ENCODE assay signal across 8 cellular contexts in genomic region chr16:23504453-23505179, GRCh38. TPM values are rescaled to one million over a fixed set of nuclear protein-coding genes. Genes with fewer than 3 reads are reported as not detected.
DNase-seq lines count a peak whose midpoint lies in the region; ATAC-seq and TF ChIP-seq lines count a peak whose summit lies in the region.

No MANE protein-coding gene starts in this region.

- H2BK5ac ChIP-seq in H9 (ENCODE audit: insufficient read length, low read length) = no peak overlapping the region

- H3K4me1 Mint-ChIP-seq in H9 = peaks cover 74 to 78% of the 10 kb centered on the region in 2 experiments
- peaks cover 57% of the 10 kb centered on the region for H3K4me1 Mint-ChIP-seq in activated CD8-positive, alpha-beta T cell treated with anti-CD3 and anti-CD28 coated beads for 36 hours (ENCODE audit: low read depth)
- H3K4me1 Mint-ChIP-seq in natural killer cell treated with Interleukin-12 subunit alpha and Interleukin-12 subunit beta and Interleukin-15 and Interleukin-18, amount 100 ng/mL, for 72 hours (ENCODE audit: low read depth in 2 of 2) = peaks cover 58 to 76% of the 10 kb centered on the region in 2 donors

- H3K9me3 Mint-ChIP-seq in H9 = peaks cover 0 to 7% of the 10 kb centered on the region in 2 experiments; a peak in 1 of 5 replicates
- no peaks in the 10 kb centered on the region for H3K9me3 Mint-ChIP-seq in activated CD8-positive, alpha-beta T cell treated with anti-CD3 and anti-CD28 coated beads for 36 hours
- no peaks in the 10 kb centered on the region for H3K9me3 Mint-ChIP-seq in natural killer cell treated with Interleukin-12 subunit alpha and Interleukin-12 subunit beta and Interleukin-15 and Interleukin-18, amount 100 ng/mL, for 72 hours

- H3K9me3 ChIP-seq in H9 (ENCODE audit: control insufficient read depth, low read depth, low read length) = no peaks in the 10 kb centered on the region
- no peaks in the 10 kb centered on the region for H3K9me3 ChIP-seq in stomach

- no peak overlapping the region for H2AK5ac ChIP-seq in H9 (ENCODE audit: insufficient read length, low read length)

- no peak overlapping the region for H4K91ac ChIP-seq in H9 (ENCODE audit: insufficient read length, low read depth, low read length)

- H3K27ac Mint-ChIP-seq in H9 = peak overlapping the region in 2 of 3 experiments; percentile 45 to 63; a peak in 3 of 7 replicates
- H3K27ac Mint-ChIP-seq in activated CD8-positive, alpha-beta T cell treated with anti-CD3 and anti-CD28 coated beads for 36 hours = peak overlapping the region; percentile 79
- peak overlapping the region; percentile 66 to 88 for H3K27ac Mint-ChIP-seq in natural killer cell treated with Interleukin-12 subunit alpha and Interleukin-12 subunit beta and Interleukin-15 and Interleukin-18, amount 100 ng/mL, for 72 hours

- no peak overlapping the region for H2BK15ac ChIP-seq in H9 (ENCODE audit: low read depth, low read length)

- H3K4me1 ChIP-seq in H9 (ENCODE audit: insufficient read depth, low read length) (peaks cover 2% of the 10 kb centered on the region; the same call in 1 of the 2 replicates), stomach (peaks cover 63 to 100% (median 91%) of the 10 kb centered on the region in 4 donors)

- no peaks in the 10 kb centered on the region for H3K27me3 Mint-ChIP-seq in H9 (ENCODE audit: low read depth)
- no peaks in the 10 kb centered on the region for H3K27me3 Mint-ChIP-seq in activated CD8-positive, alpha-beta T cell treated with anti-CD3 and anti-CD28 coated beads for 36 hours
- no peaks in the 10 kb centered on the region for H3K27me3 Mint-ChIP-seq in natural killer cell treated with Interleukin-12 subunit alpha and Interleukin-12 subunit beta and Interleukin-15 and Interleukin-18, amount 100 ng/mL, for 72 hours

- CTCF ChIA-PET in activated CD8-positive, alpha-beta T cell treated with anti-CD3 and anti-CD28 coated beads for 36 hours (lab: Charles Lee) = interaction anchor here (1.2 to 1.5 kb wide), 3 partner anchors 20 to 69 kb away, joined by 4 read pairs; partner anchors contain the start of genes EARS2 and UBFD1

- no peak overlapping the region for H4K8ac ChIP-seq in H9 (replicated peaks; ENCODE audit: insufficient read length, low read depth, low read length)

- no peak overlapping the region for H2BK12ac ChIP-seq in H9 (ENCODE audit: insufficient read length, low read depth, low read length)

- no peak overlapping the region for H3K4me2 ChIP-seq in H9 (ENCODE audit: insufficient read depth, insufficient read length, low read length)

- H4K20me1 ChIP-seq in H9 (ENCODE audit: control insufficient read depth, insufficient read depth, insufficient read length) = no peaks in the 10 kb centered on the region

- peak; percentile 95 for ATAC-seq in activated CD8-positive, alpha-beta T cell treated with anti-CD3 and anti-CD28 coated beads for 36 hours
- peak; percentile 96 for ATAC-seq in natural killer cell treated with Interleukin-12 subunit alpha and Interleukin-12 subunit beta and Interleukin-15 and Interleukin-18, amount 100 ng/mL, for 72 hours
- no peak for ATAC-seq in GM19328 (IDR thresholded peaks at IDR 0.05; ENCODE audit: unreplicated experiment)

- no peak overlapping the region for H3K56ac ChIP-seq in H9 (ENCODE audit: insufficient read length, low read depth, low read length)

- no peak overlapping the region for H2BK120ac ChIP-seq in H9 (ENCODE audit: low read depth, low read length, poor library complexity, severe bottlenecking)

- H3K79me2 ChIP-seq in H9 (ENCODE audit: insufficient read depth, low read length) = peaks cover 50% of the 10 kb centered on the region; the same call in 1 of the 2 replicates

- H3K4me3 Mint-ChIP-seq in H9 = no peak overlapping the region; a peak in 1 of 5 replicates
- H3K4me3 Mint-ChIP-seq in activated CD8-positive, alpha-beta T cell treated with anti-CD3 and anti-CD28 coated beads for 36 hours = no peak overlapping the region
- peak overlapping the region; percentile 75 for H3K4me3 Mint-ChIP-seq in natural killer cell treated with Interleukin-12 subunit alpha and Interleukin-12 subunit beta and Interleukin-15 and Interleukin-18, amount 100 ng/mL, for 72 hours

- no peak overlapping the region for H3K4ac ChIP-seq in H9 (ENCODE audit: low read depth, low read length)

- H3K23ac ChIP-seq in H9 (ENCODE audit: insufficient read length, low read depth, low read length) = no peak overlapping the region

- intact Hi-C loops in activated CD8-positive, alpha-beta T cell treated with anti-CD3 and anti-CD28 coated beads for 36 hours (cut with micrococcal nuclease) = no loop called here
- intact Hi-C loops in stomach (cut with DNase I; ENCODE audit: low total_unique reads) = no loop called here

- TF ChIP-seq CTCF in H9 (conservative IDR thresholded peaks at IDR 0.05) (no peak; the same call in 2 of the 3 replicates), stomach (IDR thresholded peaks at IDR 0.05) (no peak)
- TF ChIP-seq CTCF in activated CD8-positive, alpha-beta T cell treated with anti-CD3 and anti-CD28 coated beads for 36 hours (IDR thresholded peaks at IDR 0.05) = no peak

- no peak overlapping the region for H4K5ac ChIP-seq in H9 (ENCODE audit: insufficient read length, low read depth, low read length)

- peaks cover 0 to 5% (median 0%) of the 10 kb centered on the region in 4 donors for H3K36me3 ChIP-seq in stomach

- H2BK20ac ChIP-seq in H9 (ENCODE audit: low read depth, low read length, poor library complexity, severe bottlenecking) = no peak overlapping the region

- H3K27me3 ChIP-seq in H9 (ENCODE audit: insufficient read depth, low read length) (no peaks in the 10 kb centered on the region), stomach (no peaks in the 10 kb centered on the region)

- H3T11ph ChIP-seq in H9 (ENCODE audit: low read length) = no peak overlapping the region

- no peak overlapping the region for H3K18ac ChIP-seq in H9 (ENCODE audit: insufficient read length, low read depth, low read length)

- no peak overlapping the region for H3K4me3 ChIP-seq in stomach

- DNase-seq in GM04503 (ENCODE audit: low read depth) = peak; percentile 88
- DNase-seq in H9 = peak; percentile 43
- DNase-seq in NCI-H146 treated with DMSO at 0.1 percent for 48 hours (lab: John Stamatoyannopoulos, UW; ENCODE audit: unreplicated experiment) = peak; percentile 84
- DNase-seq in activated CD8-positive, alpha-beta T cell treated with anti-CD3 and anti-CD28 coated beads for 36 hours = peak; percentile 95
- peak; percentile 49 for DNase-seq in effector CD4-positive, alpha-beta T cell
- peak; percentile 89 for DNase-seq in natural killer cell treated with Interleukin-12 subunit alpha and Interleukin-12 subunit beta and Interleukin-15 and Interleukin-18, amount 100 ng/mL, for 72 hours (ENCODE audit: low spot score)
- DNase-seq in stomach = peak; percentile 46

- H2AFZ ChIP-seq in H9 (ENCODE audit: low read length) = no peak overlapping the region

- no peak for TF ChIP-seq EP300 in stomach (IDR thresholded peaks at IDR 0.05)

- no peak overlapping the region for H3K14ac ChIP-seq in H9 (ENCODE audit: insufficient read depth, low read length)

- POLR2A ChIA-PET in activated CD8-positive, alpha-beta T cell treated with anti-CD3 and anti-CD28 coated beads for 36 hours (lab: Charles Lee) = interaction anchor here (0.6 to 2.4 kb wide), 7 partner anchors 8 to 65 kb away, joined by 3 to 7 read pairs (median 3); partner anchors contain the start of genes EARS2 and UBFD1

- H3K9ac ChIP-seq in H9 (ENCODE audit: extremely low read depth, insufficient read length, low read length) = no peak overlapping the region

- peaks cover 15% of the 10 kb centered on the region for H3K79me1 ChIP-seq in H9 (ENCODE audit: insufficient read depth, low read depth, low read length, poor library complexity, severe bottlenecking)

- peaks cover 11 to 42% (median 40%) of the 10 kb centered on the region in 3 experiments; a peak in 6 of 7 replicates for H3K36me3 Mint-ChIP-seq in H9 (ENCODE audit: insufficient read depth in 1 of 3, low read depth in 3 of 3)
- peaks cover 32% of the 10 kb centered on the region for H3K36me3 Mint-ChIP-seq in activated CD8-positive, alpha-beta T cell treated with anti-CD3 and anti-CD28 coated beads for 36 hours (ENCODE audit: low read depth)
- H3K36me3 Mint-ChIP-seq in natural killer cell treated with Interleukin-12 subunit alpha and Interleukin-12 subunit beta and Interleukin-15 and Interleukin-18, amount 100 ng/mL, for 72 hours = peaks cover 7% of the 10 kb centered on the region

- WGBS in H9 (ENCODE audit: extremely low coverage, insufficient read length, low lambda C conversion rate) = no CpG with 5 or more reads among the region's 13 CpGs
- WGBS in stomach, 5 donors = 33 to 52% (median 51%) methylated on average over 9 to 13 of the region's 13 CpGs

- no peak for TF ChIP-seq POLR2A in stomach (IDR thresholded peaks at IDR 0.05)

- H3K27ac ChIP-seq in H9 (ENCODE audit: insufficient read length, low read depth, low read length) = no peak overlapping the region
- peak overlapping the region; percentile 9 to 77 (median 45) for H3K27ac ChIP-seq in stomach

- peaks cover 10% of the 10 kb centered on the region for H3K23me2 ChIP-seq in H9 (ENCODE audit: insufficient read length, low read depth, low read length, poor library complexity, severe bottlenecking)

RNA-seq across cellular contexts. Expression of gene GGA2, which starts 5.7 kb away (rescaled TPM):
- total RNA-seq in H9 (2021) = 143 TPM in 2 replicates
- 10 to 100 TPM; 91.0 to 96.9 TPM for total RNA-seq in activated CD8-positive, alpha-beta T cell treated with anti-CD3 and anti-CD28 coated beads for 36 hours
- total RNA-seq in natural killer cell treated with Interleukin-12 subunit alpha and Interleukin-12 subunit beta and Interleukin-15 and Interleukin-18, amount 100 ng/mL, for 72 hours = 10 to 100 TPM; 61.0 to 97.3 TPM
- total RNA-seq in stomach = 10 to 100 TPM; 22.0 to 62.5 (median 48.8) TPM
- polyA plus RNA-seq in stomach = 10 to 100 TPM; 17.6 to 28.9 (median 19.7) TPM

RNA-seq across cellular contexts. Expression of gene COG7, which starts 51.6 kb away (rescaled TPM):
- 17.5 and 17.9 TPM in 2 replicates for total RNA-seq in H9 (2021)
- total RNA-seq in activated CD8-positive, alpha-beta T cell treated with anti-CD3 and anti-CD28 coated beads for 36 hours = 10 to 100 TPM; 16.4 to 16.7 TPM
- total RNA-seq in natural killer cell treated with Interleukin-12 subunit alpha and Interleukin-12 subunit beta and Interleukin-15 and Interleukin-18, amount 100 ng/mL, for 72 hours = 10 to 100 TPM; 21.9 to 28.2 TPM
- total RNA-seq in stomach = 10 to 100 TPM; 17.4 to 80.5 (median 30.4) TPM
- 10 to 100 TPM; 11.0 to 25.7 (median 20.2) TPM for polyA plus RNA-seq in stomach

RNA-seq across cellular contexts. Expression of gene EARS2, which starts 52.5 kb away (rescaled TPM):
- total RNA-seq in H9 (2021) (50.1 and 51.9 TPM in 2 replicates), stomach (100 to 1,000 TPM in 1 of 5 donors, 10 to 100 TPM in 4; 14.0 to 176 (median 24.2) TPM)
- total RNA-seq in activated CD8-positive, alpha-beta T cell treated with anti-CD3 and anti-CD28 coated beads for 36 hours = 10 to 100 TPM; 25.7 to 29.1 TPM
- 10 to 100 TPM; 19.2 to 34.9 TPM for total RNA-seq in natural killer cell treated with Interleukin-12 subunit alpha and Interleukin-12 subunit beta and Interleukin-15 and Interleukin-18, amount 100 ng/mL, for 72 hours
- polyA plus RNA-seq in stomach = 10 to 100 TPM in 2 of 3 donors, 1 to 10 TPM in 1; 7.8 to 15.6 (median 13.7) TPM

RNA-seq across cellular contexts. Expression of gene UBFD1, which starts 52.9 kb away (rescaled TPM):
- total RNA-seq in H9 (2021) (107 and 112 TPM in 2 replicates), stomach (100 to 1,000 TPM in 1 of 5 donors, 10 to 100 TPM in 4; 16.3 to 163 (median 52.7) TPM)
- 10 to 100 TPM; 51.8 to 54.1 TPM for total RNA-seq in activated CD8-positive, alpha-beta T cell treated with anti-CD3 and anti-CD28 coated beads for 36 hours
- 10 to 100 TPM; 53.8 to 87.1 TPM for total RNA-seq in natural killer cell treated with Interleukin-12 subunit alpha and Interleukin-12 subunit beta and Interleukin-15 and Interleukin-18, amount 100 ng/mL, for 72 hours
- polyA plus RNA-seq in stomach = 10 to 100 TPM in 1 of 3 donors, 1 to 10 TPM in 2; 6.0 to 10.1 (median 6.0) TPM

Comparison
In these comparisons a context has a peak if more than half of its experiments do, and no peak if none do; other contexts are left out.
1. DNase-seq: peak in every context shown above with its lines; median percentile 95 in activated CD8-positive, alpha-beta T cell treated with anti-CD3 and anti-CD28 coated beads for 36 hours; 89 in natural killer cell treated with Interleukin-12 subunit alpha and Interleukin-12 subunit beta and Interleukin-15 and Interleukin-18, amount 100 ng/mL, for 72 hours; 88 in GM04503; 84 in NCI-H146 treated with DMSO at 0.1 percent for 48 hours; 49 in effector CD4-positive, alpha-beta T cell; 46 in stomach; 43 in H9.